In the genomic region with DNA sequence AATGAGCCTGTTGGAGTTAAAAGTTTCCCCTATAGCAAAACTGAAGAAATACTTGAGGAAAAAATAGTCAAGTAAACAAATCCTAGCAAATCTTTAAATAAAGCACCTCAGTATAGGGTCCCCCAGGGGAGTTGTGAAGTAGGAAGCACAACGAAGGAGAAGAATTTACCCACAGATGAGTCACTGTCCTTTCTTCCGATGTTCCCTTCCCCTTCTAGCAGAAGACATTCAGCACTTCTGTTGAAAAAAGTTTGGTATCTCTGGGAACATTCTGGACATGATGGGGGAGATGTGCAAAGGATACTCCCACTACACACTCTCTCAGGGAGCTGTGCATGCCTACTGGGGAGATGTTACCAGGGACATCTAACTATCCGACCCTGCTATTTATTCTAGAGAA, we compare ENCODE assay signal across 1 cellular context.
TF ChIP-seq lines count a peak whose summit lies in the region.

No MANE protein-coding gene starts in this region.

TF ChIP-seq in IMR-90, 13 proteins besides CTCF, POLR2A, EP300 and RAD21 (continued from another document):
- TF ChIP-seq, protein P1, sequence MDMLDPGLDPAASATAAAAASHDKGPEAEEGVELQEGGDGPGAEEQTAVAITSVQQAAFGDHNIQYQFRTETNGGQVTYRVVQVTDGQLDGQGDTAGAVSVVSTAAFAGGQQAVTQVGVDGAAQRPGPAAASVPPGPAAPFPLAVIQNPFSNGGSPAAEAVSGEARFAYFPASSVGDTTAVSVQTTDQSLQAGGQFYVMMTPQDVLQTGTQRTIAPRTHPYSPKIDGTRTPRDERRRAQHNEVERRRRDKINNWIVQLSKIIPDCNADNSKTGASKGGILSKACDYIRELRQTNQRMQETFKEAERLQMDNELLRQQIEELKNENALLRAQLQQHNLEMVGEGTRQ (IDR thresholded peaks at IDR 0.05; ENCODE audit: low read depth, low read length): no peak
- TF ChIP-seq RFX5 (IDR thresholded peaks at IDR 0.05; ENCODE audit: low read depth, low read length): no peak
TF ChIP-seq in IMR-90: peak in this region for 0.
